Comparison of ENCODE assay signal across 8 cellular contexts in genomic region chr9:125190371-125190801, GRCh38. TPM values are rescaled to one million over a fixed set of nuclear protein-coding genes. Genes with fewer than 3 reads are reported as not detected.
A peak's percentile ranks its signal among the peaks of the same experiment; 100 is the strongest.
DNase-seq lines count a peak whose midpoint lies in the region; ATAC-seq, FAIRE-seq and TF ChIP-seq lines count a peak whose summit lies in the region.

No MANE protein-coding gene starts in this region.

- H3K36me3 ChIP-seq in Peyer's patch (no peaks in the 10 kb centered on the region), mucosa of rectum (ENCODE audit: control insufficient read depth in 2 of 2, insufficient read depth in 2 of 2, low read length in 2 of 2) (no peaks in the 10 kb centered on the region), vagina (no peaks in the 10 kb centered on the region)

- ATAC-seq in GM18511 (IDR thresholded peaks at IDR 0.05; ENCODE audit: unreplicated experiment), result peak; percentile 8
- no peak for ATAC-seq in GM21367 (IDR thresholded peaks at IDR 0.05; ENCODE audit: unreplicated experiment)

- peak overlapping the region; percentile 95 to 97 for H3K9ac ChIP-seq in mucosa of rectum (ENCODE audit: low read depth in 1 of 2, low read length in 2 of 2)

- H3K27ac ChIP-seq in Peyer's patch (peak overlapping the region; percentile 90 to 95 (median 92)), mucosa of rectum (ENCODE audit: low read depth in 2 of 2, low read length in 2 of 2) (peak overlapping the region; percentile 86 to 88), vagina (peak overlapping the region; percentile 92)

- no peak for TF ChIP-seq POLR2A in Peyer's patch (IDR thresholded peaks at IDR 0.05)
- no peak for TF ChIP-seq POLR2A in vagina (IDR thresholded peaks at IDR 0.05)

- H3K4me3 ChIP-seq in Peyer's patch (peak overlapping the region; percentile 64 to 98 (median 86)), mucosa of rectum (ENCODE audit: low read length in 2 of 2) (peak overlapping the region; percentile 91 to 96), vagina (peak overlapping the region; percentile 68 to 98)

- peaks cover 0 to 33% (median 8%) of the 10 kb centered on the region in 4 donors for H3K4me1 ChIP-seq in Peyer's patch
- H3K4me1 ChIP-seq in mucosa of rectum (ENCODE audit: control insufficient read depth in 2 of 2, insufficient read depth in 2 of 2, low read length in 2 of 2), result peaks cover 0 to 12% of the 10 kb centered on the region in 2 donors
- H3K4me1 ChIP-seq in vagina, result peaks cover 48% of the 10 kb centered on the region

- no peaks in the 10 kb centered on the region for H3K27me3 ChIP-seq in Peyer's patch
- H3K27me3 ChIP-seq in mucosa of rectum (ENCODE audit: control insufficient read depth in 2 of 2, insufficient read depth in 2 of 2, low read length in 2 of 2), result no peaks in the 10 kb centered on the region
- no peaks in the 10 kb centered on the region for H3K27me3 ChIP-seq in vagina

- no peak for FAIRE-seq in D721Med (lab: Jason Lieb, UNC)

- no peak for DNase-seq in Peyer's patch
- DNase-seq in cerebellum (ENCODE audit: low spot score), result peak; percentile 8
- DNase-seq in vagina (ENCODE audit: extremely low spot score in 2 of 2), result no peak
- DNase-seq in HuH-7.5 (ENCODE audit: low spot score), result no peak
- DNase-seq in D721Med (ENCODE audit: insufficient read length, low spot score), result no peak

- H3K9me3 ChIP-seq in Peyer's patch (no peaks in the 10 kb centered on the region), mucosa of rectum (ENCODE audit: control insufficient read depth in 2 of 2, low read length in 2 of 2) (no peaks in the 10 kb centered on the region), vagina (no peaks in the 10 kb centered on the region)

- TF ChIP-seq CTCF in Peyer's patch (IDR thresholded peaks at IDR 0.05) (no peak), vagina (IDR thresholded peaks at IDR 0.05) (no peak), D721Med (IDR thresholded peaks at IDR 0.05; ENCODE audit: insufficient read depth, missing control alignments) (no peak)

- intact Hi-C loops in vagina (cut with DNase I), result no loop called here

RNA-seq across cellular contexts. Expression of gene PPP6C, which starts 0.8 kb away (rescaled TPM):
- total RNA-seq in Peyer's patch (10 to 100 TPM; 15.5 to 29.9 (median 20.0) TPM), cerebellum (23.1 TPM), vagina (26.8 TPM)

RNA-seq across cellular contexts. Expression of gene RABEPK, which starts 10.0 kb away (rescaled TPM):
- total RNA-seq in Peyer's patch, result 1 to 10 TPM; 6.3 to 9.2 (median 7.7) TPM
- 11.1 TPM for total RNA-seq in cerebellum
- total RNA-seq in vagina, result 14.7 TPM

RNA-seq across cellular contexts. Expression of gene SCAI, which starts 47.1 kb away (rescaled TPM):
- total RNA-seq in Peyer's patch (10 to 100 TPM in 2 of 4 donors, 1 to 10 TPM in 2; 8.7 to 32.2 (median 11.7) TPM), cerebellum (42.6 TPM), vagina (15.7 TPM)

RNA-seq across cellular contexts. Expression of gene HSPA5, which starts 50.8 kb away (rescaled TPM):
- total RNA-seq in Peyer's patch (100 to 1,000 TPM in 1 of 4 donors, 10 to 100 TPM in 3; 65.6 to 136 (median 86.0) TPM), cerebellum (37.9 TPM), vagina (88.4 TPM)
